In genomic region chr7:102236592-102237287, GRCh38 we compare ENCODE assay signal across 8 cellular contexts. TPM values are rescaled to one million over a fixed set of nuclear protein-coding genes. Genes with fewer than 3 reads are reported as not detected.
DNase-seq lines count a peak whose midpoint lies in the region; ATAC-seq and TF ChIP-seq lines count a peak whose summit lies in the region.

No MANE protein-coding gene starts in this region.

- DNase-seq in SHP77 treated with DMSO at 0.1 percent for 48 hours (lab: John Stamatoyannopoulos, UW), result peak; percentile 18
- DNase-seq in adipocyte (ENCODE audit: low read depth), result peak; percentile 88
- DNase-seq in heart left ventricle, result peak in 4 of 5 donors; percentile 45 to 64 (median 58)
- peak; percentile 86 for DNase-seq in retina

- H3K27me3 ChIP-seq in DOHH2 (ENCODE audit: control insufficient read depth, low read length) (no peaks in the 10 kb centered on the region), adipocyte (replicated peaks; ENCODE audit: control insufficient read depth, insufficient read depth, low read length) (no peaks in the 10 kb centered on the region), heart left ventricle (no peaks in the 10 kb centered on the region)

- no peaks in the 10 kb centered on the region for H3K9me3 ChIP-seq in DOHH2 (ENCODE audit: control insufficient read depth, insufficient read depth, low read length)
- no peaks in the 10 kb centered on the region for H3K9me3 ChIP-seq in adipocyte (ENCODE audit: control insufficient read depth, low read length)
- no peaks in the 10 kb centered on the region for H3K9me3 ChIP-seq in heart left ventricle

- no peak overlapping the region for H3K9ac ChIP-seq in adipocyte (ENCODE audit: low read length)

- H3K4me3 ChIP-seq in DOHH2 (ENCODE audit: low read length), result no peak overlapping the region
- H3K4me3 ChIP-seq in adipocyte (ENCODE audit: low read length), result no peak overlapping the region
- H3K4me3 ChIP-seq in heart left ventricle, result no peak overlapping the region

- ATAC-seq in heart left ventricle (peak; percentile 73 to 90 (median 79)), HG03565 (IDR thresholded peaks at IDR 0.05; ENCODE audit: unreplicated experiment) (no peak), GM21723 (IDR thresholded peaks at IDR 0.05; ENCODE audit: unreplicated experiment) (no peak)

- H3K36me3 ChIP-seq in DOHH2 (ENCODE audit: control insufficient read depth, low read length) (peaks cover 81% of the 10 kb centered on the region), adipocyte (ENCODE audit: control insufficient read depth, insufficient read depth, low read length, severe bottlenecking) (peaks cover 9% of the 10 kb centered on the region), heart left ventricle (peaks cover 0 to 74% (median 51%) of the 10 kb centered on the region in 9 donors)

- no peaks in the 10 kb centered on the region; the same call in 1 of the 2 replicates for H3F3A ChIP-seq in DOHH2 (ENCODE audit: control insufficient read depth, insufficient read depth)

- H3K4me2 ChIP-seq in DOHH2 (ENCODE audit: low read length), result no peak overlapping the region

- no peaks in the 10 kb centered on the region for H3K9me2 ChIP-seq in DOHH2 (replicated peaks; ENCODE audit: control insufficient read depth, low read length)

- intact Hi-C loops in heart left ventricle (cut with DNase I), result loop anchor here (2.0 to 10.0 kb wide), 12 partner anchors 139 to 692 kb away; partner anchors contain the start of gene CUX1 (in 5 of the 10)

- H3K27ac ChIP-seq in DOHH2 (ENCODE audit: low read depth, low read length) (no peak overlapping the region), heart left ventricle (no peak overlapping the region)

- H3K4me1 ChIP-seq in DOHH2 (ENCODE audit: control insufficient read depth, low read length) (peaks cover 16% of the 10 kb centered on the region), adipocyte (ENCODE audit: control insufficient read depth, insufficient read depth, low read length) (no peaks in the 10 kb centered on the region), heart left ventricle (peaks cover 0 to 11% (median 3%) of the 10 kb centered on the region in 12 donors)

- H4K20me1 ChIP-seq in DOHH2 (ENCODE audit: control insufficient read depth, insufficient read depth, low read depth, low read length), result no peaks in the 10 kb centered on the region

- TF ChIP-seq CTCF in DOHH2 (IDR thresholded peaks at IDR 0.05; ENCODE audit: low read depth, low read length, poor library complexity, severe bottlenecking) (peak; percentile 98), LNCAP (IDR thresholded peaks at IDR 0.05) (peak; percentile 84), heart left ventricle (IDR thresholded peaks at IDR 0.05) (peak; percentile 52 to 90 (median 82))

- TF ChIP-seq POLR2A in heart left ventricle (IDR thresholded peaks at IDR 0.05), result no peak

- WGBS in heart left ventricle, 4 donors, result 35 to 39% (median 37%) methylated on average over 14 of the region's 14 CpGs

- no peaks in the 10 kb centered on the region for H3K79me2 ChIP-seq in DOHH2 (ENCODE audit: control insufficient read depth, low read length)

RNA-seq across cellular contexts. Expression of gene SH2B2, which starts 49.9 kb away (rescaled TPM):
- total RNA-seq in heart left ventricle, result 1 to 10 TPM in 8 of 9 donors, under 1 TPM in 1; 1.00 to 5.7 (median 2.5) TPM
- 1 to 10 TPM in 1 of 2 donors, under 1 TPM in 1; 0.50 to 2.2 TPM for polyA plus RNA-seq in heart left ventricle

Comparison
In these comparisons a context has a peak if more than half of its experiments do, and no peak if none do; other contexts are left out.
1. DNase-seq: peak in every context shown above with its lines; median percentile 88 in adipocyte; 86 in retina; 58 in heart left ventricle; 18 in SHP77 treated with DMSO at 0.1 percent for 48 hours.
2. ATAC-seq: peak in heart left ventricle (4 of 4); none in HG03565 (single experiment) and GM21723 (single experiment).
3. Peak in every context shown above with its lines, with median percentiles within 50 percentile points of each other: CTCF ChIP-seq.